8 cellular contexts compared by ENCODE assay signal in genomic region chr6:11277275-11278206, GRCh38.
DNase-seq lines count a peak whose midpoint lies in the region; ATAC-seq lines count a peak whose summit lies in the region.

No MANE protein-coding gene starts in this region.

- ATAC-seq in HG03439 (IDR thresholded peaks at IDR 0.05; ENCODE audit: unreplicated experiment), result peak; percentile 64
- ATAC-seq in activated naive CD8-positive, alpha-beta T cell treated with anti-CD3 and anti-CD28 coated beads, Interleukin-2, amount 50 U/mL, for 24 hours, result peak; percentile 74
- peak; percentile 83 for ATAC-seq in memory B cell (ENCODE audit: low read depth)

- H3K27ac Mint-ChIP-seq in activated naive CD8-positive, alpha-beta T cell treated with anti-CD3 and anti-CD28 coated beads, Interleukin-2, amount 50 U/mL, for 24 hours, result peak overlapping the region; percentile 92
- H3K27ac Mint-ChIP-seq in memory B cell, result peak overlapping the region; percentile 93

- H3K4me3 Mint-ChIP-seq in activated naive CD8-positive, alpha-beta T cell treated with anti-CD3 and anti-CD28 coated beads, Interleukin-2, amount 50 U/mL, for 24 hours, result peak overlapping the region; percentile 56
- peak overlapping the region; percentile 53 for H3K4me3 Mint-ChIP-seq in memory B cell

- peaks cover 28% of the 10 kb centered on the region for H3K36me3 Mint-ChIP-seq in activated naive CD8-positive, alpha-beta T cell treated with anti-CD3 and anti-CD28 coated beads, Interleukin-2, amount 50 U/mL, for 24 hours (ENCODE audit: low read depth)
- H3K36me3 Mint-ChIP-seq in memory B cell, result peaks cover 22% of the 10 kb centered on the region

- no peaks in the 10 kb centered on the region for H3K9me3 Mint-ChIP-seq in activated naive CD8-positive, alpha-beta T cell treated with anti-CD3 and anti-CD28 coated beads, Interleukin-2, amount 50 U/mL, for 24 hours
- H3K9me3 Mint-ChIP-seq in memory B cell, result no peaks in the 10 kb centered on the region

- no peaks in the 10 kb centered on the region for H3K27me3 Mint-ChIP-seq in activated naive CD8-positive, alpha-beta T cell treated with anti-CD3 and anti-CD28 coated beads, Interleukin-2, amount 50 U/mL, for 24 hours
- no peaks in the 10 kb centered on the region for H3K27me3 Mint-ChIP-seq in memory B cell

- H3K4me1 Mint-ChIP-seq in activated naive CD8-positive, alpha-beta T cell treated with anti-CD3 and anti-CD28 coated beads, Interleukin-2, amount 50 U/mL, for 24 hours, result peaks cover 47% of the 10 kb centered on the region
- H3K4me1 Mint-ChIP-seq in memory B cell, result peaks cover 40% of the 10 kb centered on the region

- DNase-seq in DMS53 (lab: John Stamatoyannopoulos, UW) (peak; percentile 65), GM19240 (ENCODE audit: insufficient read length, low spot score) (peak; percentile 27), memory B cell (ENCODE audit: low spot score in 2 of 2) (peak in 1 of 2 donors; percentile 23), cortex of kidney (lab: John Stamatoyannopoulos, UW) (no peak), Kasumi-1 (lab: John Stamatoyannopoulos, UW) (no peak)
- no peak for DNase-seq in activated naive CD8-positive, alpha-beta T cell treated with anti-CD3 and anti-CD28 coated beads, Interleukin-2, amount 50 U/mL, for 24 hours
- DNase-seq in effector CD4-positive, alpha-beta T cell, result no peak

Comparison
In these comparisons a context has a peak if more than half of its experiments do, and no peak if none do; other contexts are left out.
1. DNase-seq: peak in DMS53 (single experiment) and GM19240 (single experiment); none in activated naive CD8-positive, alpha-beta T cell treated with anti-CD3 and anti-CD28 coated beads, Interleukin-2, amount 50 U/mL, for 24 hours (single experiment), effector CD4-positive, alpha-beta T cell (single experiment), cortex of kidney (single experiment) and Kasumi-1 (0 of 2).
2. Peak in every context shown above with its lines, with median percentiles within 50 percentile points of each other: ATAC-seq.